Comparison of ENCODE assay signal across 27 cellular contexts in genomic region chr1:31425301-31426081, GRCh38. TPM values are rescaled to one million over a fixed set of nuclear protein-coding genes. Genes with fewer than 3 reads are reported as not detected.
"Had no signal": no experiment of that assay in that cellular context is flagged by ENCODE, and none has a peak within 500 bp of the region (broad histone marks: within the 10 kb centered on the region; RNA-seq: fewer than 3 reads in every experiment).

No MANE protein-coding gene starts in this region.

- H3K4me3 ChIP-seq: body of pancreas, coronary artery, heart left ventricle, mucosa of descending colon, right atrium auricular region, skin epidermis, tibial nerve had no signal

- DNase-seq: activated CD4-positive, alpha-beta T cell treated with anti-CD3 and anti-CD28 coated beads for 4 hours; activated CD8-positive, alpha-beta memory T cell treated with anti-CD3 and anti-CD28 coated beads, Interleukin-2, amount 50 U/mL, for 48 hours; activated gamma-delta T cell; activated T-cell treated with anti-CD3 and anti-CD28 coated beads, Interleukin-2, amount 50 U/mL, for 72 hours; amygdala; body of pancreas; central memory CD4-positive, alpha-beta T cell; effector CD4-positive, alpha-beta T cell; heart left ventricle; occipital lobe; stimulated activated CD4-positive, alpha-beta T cell treated with anti-CD3 and anti-CD28 coated beads, Interleukin-15, amount 100 ng/mL, for 24 hours; stimulated activated CD4-positive, alpha-beta T cell treated with anti-CD3 and anti-CD28 coated beads, Interleukin-4, amount 100 ng/mL, for 1 hour; stimulated activated naive CD4-positive, alpha-beta T cell; substantia nigra; T-helper 2 cell had no signal

- H3K27ac Mint-ChIP-seq: activated naive CD8-positive, alpha-beta T cell; activated T-cell treated with anti-CD3 and anti-CD28 coated beads, Interleukin-2, amount 50 U/mL, for 72 hours; natural killer cell treated with Interleukin-12 subunit alpha and Interleukin-12 subunit beta and Interleukin-15 and Interleukin-18, amount 100 ng/mL, for 72 hours; progenitor cell of endocrine pancreas had no signal

- H3K36me3 Mint-ChIP-seq: activated naive CD8-positive, alpha-beta T cell; natural killer cell treated with Interleukin-12 subunit alpha and Interleukin-12 subunit beta and Interleukin-15 and Interleukin-18, amount 100 ng/mL, for 72 hours had no signal

- H3K36me3 ChIP-seq: heart left ventricle, right atrium auricular region, tibial nerve had no signal

- FAIRE-seq: endothelial cell of umbilical vein, frontal cortex, islet of Langerhans had no signal

- H3K9me3 ChIP-seq: body of pancreas, heart left ventricle, mucosa of descending colon, right atrium auricular region, tibial nerve had no signal

- H3K9me3 Mint-ChIP-seq: activated T-cell treated with anti-CD3 and anti-CD28 coated beads, Interleukin-2, amount 50 U/mL, for 72 hours; natural killer cell treated with Interleukin-12 subunit alpha and Interleukin-12 subunit beta and Interleukin-15 and Interleukin-18, amount 100 ng/mL, for 72 hours had no signal

- H3K27me3 ChIP-seq: body of pancreas, right atrium auricular region, tibial nerve had no signal

- H3K4me3 Mint-ChIP-seq: activated naive CD8-positive, alpha-beta T cell; activated T-cell treated with anti-CD3 and anti-CD28 coated beads, Interleukin-2, amount 50 U/mL, for 72 hours; natural killer cell treated with Interleukin-12 subunit alpha and Interleukin-12 subunit beta and Interleukin-15 and Interleukin-18, amount 100 ng/mL, for 72 hours had no signal

- H3K4me1 ChIP-seq: right atrium auricular region had no signal

- ATAC-seq: activated T-cell treated with anti-CD3 and anti-CD28 coated beads, Interleukin-2, amount 50 U/mL, for 72 hours; body of pancreas; heart left ventricle; left lobe of liver; natural killer cell treated with Interleukin-12 subunit alpha and Interleukin-12 subunit beta and Interleukin-15 and Interleukin-18, amount 100 ng/mL, for 72 hours had no signal

- H3K27me3 Mint-ChIP-seq: progenitor cell of endocrine pancreas had no signal

- H3K27ac ChIP-seq: body of pancreas, coronary artery, heart left ventricle, right atrium auricular region, tibial nerve had no signal

RNA-seq across cellular contexts. Expression of gene FABP3, which starts 52.6 kb away (rescaled TPM):
- total RNA-seq: activated T-cell treated with anti-CD3 and anti-CD28 coated beads, Interleukin-2, amount 50 U/mL, for 72 hours; natural killer cell treated with Interleukin-12 subunit alpha and Interleukin-12 subunit beta and Interleukin-15 and Interleukin-18, amount 100 ng/mL, for 72 hours had no signal
